In the genomic region with DNA sequence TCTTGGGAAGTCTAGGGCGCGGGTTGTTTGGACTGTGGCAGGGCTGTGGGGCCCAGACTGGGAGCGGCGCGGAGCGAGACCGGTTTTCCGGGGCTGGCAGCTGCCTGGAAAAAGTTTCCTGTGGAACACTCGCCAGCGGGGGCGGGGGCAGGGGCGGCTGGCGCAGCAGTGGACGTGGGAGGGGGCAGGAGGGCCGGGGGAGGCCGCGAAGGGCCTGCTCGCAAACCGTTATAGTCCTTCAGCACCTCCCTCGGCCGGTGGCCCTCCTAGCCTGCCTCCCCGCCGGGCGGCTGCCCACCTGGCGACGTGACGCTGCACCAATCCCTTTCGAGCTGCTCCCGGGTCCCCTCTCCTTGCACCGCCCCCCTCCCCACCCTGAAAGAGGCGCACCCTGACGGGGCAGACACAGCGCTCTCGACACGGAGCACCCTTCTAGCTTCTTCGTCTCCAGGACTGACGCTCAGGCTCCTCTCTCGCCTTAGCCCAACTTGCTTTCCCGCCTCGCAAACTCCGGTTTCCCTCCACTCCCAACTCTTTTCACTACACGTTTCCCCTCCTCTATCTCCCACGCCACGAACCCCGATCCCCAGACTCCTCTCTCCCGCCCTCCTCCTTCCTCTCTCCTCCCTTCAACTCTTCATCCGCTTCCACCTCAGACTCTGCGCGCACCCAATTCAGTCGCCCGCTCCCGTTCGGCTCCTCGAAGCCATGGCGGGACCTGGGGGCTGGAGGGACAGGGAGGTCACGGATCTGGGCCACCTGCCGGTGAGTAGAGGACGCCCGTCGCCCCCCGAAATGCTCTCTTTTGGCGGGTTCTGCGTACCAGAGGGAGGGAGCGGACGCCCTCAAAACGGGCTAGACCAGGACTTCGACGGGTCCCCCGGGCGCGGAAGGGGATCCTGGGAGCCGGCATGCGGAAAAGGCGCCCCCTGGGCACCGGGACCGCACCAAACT, we compare ENCODE assay signal across 13 cellular contexts. TPM values are rescaled to one million over a fixed set of nuclear protein-coding genes. Genes with fewer than 3 reads are reported as not detected.
DNase-seq lines count a peak whose midpoint lies in the region; TF ChIP-seq lines count a peak whose summit lies in the region.
"Had no signal": no experiment of that assay in that cellular context is flagged by ENCODE, and none has a peak within 500 bp of the region (broad histone marks: within the 10 kb centered on the region; RNA-seq: fewer than 3 reads in every experiment).

A gene with protein sequence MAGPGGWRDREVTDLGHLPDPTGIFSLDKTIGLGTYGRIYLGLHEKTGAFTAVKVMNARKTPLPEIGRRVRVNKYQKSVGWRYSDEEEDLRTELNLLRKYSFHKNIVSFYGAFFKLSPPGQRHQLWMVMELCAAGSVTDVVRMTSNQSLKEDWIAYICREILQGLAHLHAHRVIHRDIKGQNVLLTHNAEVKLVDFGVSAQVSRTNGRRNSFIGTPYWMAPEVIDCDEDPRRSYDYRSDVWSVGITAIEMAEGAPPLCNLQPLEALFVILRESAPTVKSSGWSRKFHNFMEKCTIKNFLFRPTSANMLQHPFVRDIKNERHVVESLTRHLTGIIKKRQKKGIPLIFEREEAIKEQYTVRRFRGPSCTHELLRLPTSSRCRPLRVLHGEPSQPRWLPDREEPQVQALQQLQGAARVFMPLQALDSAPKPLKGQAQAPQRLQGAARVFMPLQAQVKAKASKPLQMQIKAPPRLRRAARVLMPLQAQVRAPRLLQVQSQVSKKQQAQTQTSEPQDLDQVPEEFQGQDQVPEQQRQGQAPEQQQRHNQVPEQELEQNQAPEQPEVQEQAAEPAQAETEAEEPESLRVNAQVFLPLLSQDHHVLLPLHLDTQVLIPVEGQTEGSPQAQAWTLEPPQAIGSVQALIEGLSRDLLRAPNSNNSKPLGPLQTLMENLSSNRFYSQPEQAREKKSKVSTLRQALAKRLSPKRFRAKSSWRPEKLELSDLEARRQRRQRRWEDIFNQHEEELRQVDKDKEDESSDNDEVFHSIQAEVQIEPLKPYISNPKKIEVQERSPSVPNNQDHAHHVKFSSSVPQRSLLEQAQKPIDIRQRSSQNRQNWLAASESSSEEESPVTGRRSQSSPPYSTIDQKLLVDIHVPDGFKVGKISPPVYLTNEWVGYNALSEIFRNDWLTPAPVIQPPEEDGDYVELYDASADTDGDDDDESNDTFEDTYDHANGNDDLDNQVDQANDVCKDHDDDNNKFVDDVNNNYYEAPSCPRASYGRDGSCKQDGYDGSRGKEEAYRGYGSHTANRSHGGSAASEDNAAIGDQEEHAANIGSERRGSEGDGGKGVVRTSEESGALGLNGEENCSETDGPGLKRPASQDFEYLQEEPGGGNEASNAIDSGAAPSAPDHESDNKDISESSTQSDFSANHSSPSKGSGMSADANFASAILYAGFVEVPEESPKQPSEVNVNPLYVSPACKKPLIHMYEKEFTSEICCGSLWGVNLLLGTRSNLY (N-terminal part only) (plus strand): TSS at position 402 of the 954 bp plus-strand sequence. CDS start 307 bp downstream, at position 709.

- no peaks in the 10 kb centered on the region for H3K36me3 ChIP-seq in iPS DF 6.9 (ENCODE audit: control insufficient read depth, insufficient read depth, low read length)

- H3K4me1 Mint-ChIP-seq in progenitor cell of endocrine pancreas (ENCODE audit: low read depth), result peaks cover 6% of the 10 kb centered on the region
- no peaks in the 10 kb centered on the region for H3K4me1 Mint-ChIP-seq in activated T-cell treated with anti-CD3 and anti-CD28 coated beads, Interleukin-2, amount 50 U/mL, for 24 hours (ENCODE audit: low read depth)
- H3K4me1 Mint-ChIP-seq: T-helper 17 cell had no signal

- H3K27ac Mint-ChIP-seq in progenitor cell of endocrine pancreas, result peak within 1 kb of the TSS; percentile 86
- H3K27ac Mint-ChIP-seq in activated T-cell treated with anti-CD3 and anti-CD28 coated beads, Interleukin-2, amount 50 U/mL, for 24 hours, result no peak within 1 kb of the TSS
- H3K27ac Mint-ChIP-seq: T-helper 17 cell had no signal

- in situ Hi-C loops in astrocyte of the cerebellum (cut with HindIII; ENCODE audit: low sequenced_read_pairs) (no loop called here), KBM-7 (cut with MboI; ENCODE audit: low pct_unique_long_range_greater_than_20kb, low sequenced_read_pairs) (no loop called here)

- H3K36me3 Mint-ChIP-seq in progenitor cell of endocrine pancreas (ENCODE audit: insufficient read depth), result no peaks in the 10 kb centered on the region
- H3K36me3 Mint-ChIP-seq in activated T-cell treated with anti-CD3 and anti-CD28 coated beads, Interleukin-2, amount 50 U/mL, for 24 hours (ENCODE audit: low read depth), result no peaks in the 10 kb centered on the region

- H3K4me3 Mint-ChIP-seq in progenitor cell of endocrine pancreas (ENCODE audit: low read depth), result peak within 1 kb of the TSS; percentile 74
- no peak within 1 kb of the TSS for H3K4me3 Mint-ChIP-seq in activated T-cell treated with anti-CD3 and anti-CD28 coated beads, Interleukin-2, amount 50 U/mL, for 24 hours
- H3K4me3 Mint-ChIP-seq: T-helper 17 cell had no signal

- peak; percentile 2 for DNase-seq in D341Med (ENCODE audit: low spot score)
- DNase-seq in astrocyte of the cerebellum (ENCODE audit: low read depth), result no peak
- no peak for DNase-seq in iPS DF 6.9 (ENCODE audit: low read depth, low spot score)
- peak; percentile 10 for DNase-seq in progenitor cell of endocrine pancreas (ENCODE audit: low spot score, unreplicated experiment)
- no peak for DNase-seq in KBM-7
- DNase-seq in activated T-cell treated with anti-CD3 and anti-CD28 coated beads, Interleukin-2, amount 50 U/mL, for 24 hours, result no peak
- DNase-seq in DMS79 treated with DMSO at 0.1 percent for 48 hours (lab: John Stamatoyannopoulos, UW), result no peak
- DNase-seq in stimulated activated naive CD4-positive, alpha-beta T cell (lab: John Stamatoyannopoulos, UW), result no peak
- DNase-seq: activated gamma-delta T cell, C1 segment of cervical spinal cord, NCI-H345, T-helper 17 cell had no signal

- H3K27ac ChIP-seq in iPS DF 6.9 (ENCODE audit: low read length), result no peak within 1 kb of the TSS

- H3K27me3 Mint-ChIP-seq in progenitor cell of endocrine pancreas, result peaks cover 38% of the 10 kb centered on the region
- H3K27me3 Mint-ChIP-seq in activated T-cell treated with anti-CD3 and anti-CD28 coated beads, Interleukin-2, amount 50 U/mL, for 24 hours, result peaks cover 70% of the 10 kb centered on the region

- H3K4me1 ChIP-seq in iPS DF 6.9 (ENCODE audit: control insufficient read depth, insufficient read depth, low read length), result no peaks in the 10 kb centered on the region

- H3K9me3 ChIP-seq in iPS DF 6.9 (ENCODE audit: control insufficient read depth, insufficient read depth, low read length), result no peaks in the 10 kb centered on the region

- peaks cover 22% of the 10 kb centered on the region for H3K9me3 Mint-ChIP-seq in progenitor cell of endocrine pancreas (ENCODE audit: low read depth)
- H3K9me3 Mint-ChIP-seq in activated T-cell treated with anti-CD3 and anti-CD28 coated beads, Interleukin-2, amount 50 U/mL, for 24 hours, result no peaks in the 10 kb centered on the region

- H3K4me3 ChIP-seq in astrocyte of the cerebellum (ENCODE audit: low read depth, low read length) (peak within 1 kb of the TSS; percentile 42), iPS DF 6.9 (ENCODE audit: low read length) (peak within 1 kb of the TSS; percentile 37; the same call in 1 of the 2 replicates)

- no peaks in the 10 kb centered on the region; the same call in 1 of the 2 replicates for H3K27me3 ChIP-seq in iPS DF 6.9 (ENCODE audit: control insufficient read depth, insufficient read depth, low read length)

- TF ChIP-seq CTCF in astrocyte of the cerebellum (IDR thresholded peaks at IDR 0.05; ENCODE audit: low read depth, low read length, missing control alignments) (no peak), progenitor cell of endocrine pancreas (IDR thresholded peaks at IDR 0.05; ENCODE audit: unreplicated experiment) (peak; percentile 40)

- no CpG with 5 or more reads among the region's 76 CpGs for WGBS in iPS DF 6.9 (ENCODE audit: insufficient coverage, insufficient read length)

RNA-seq across cellular contexts. Expression of the gene that starts here (rescaled TPM):
- 7.1 and 9.8 TPM in 2 replicates for total RNA-seq in progenitor cell of endocrine pancreas
- total RNA-seq: HT-29, T-helper 17 cell had no signal

Comparison
In these comparisons a context has a peak if more than half of its experiments do, and no peak if none do; other contexts are left out.
1. DNase-seq: peak in D341Med (single experiment) and progenitor cell of endocrine pancreas (single experiment); none in astrocyte of the cerebellum (single experiment), iPS DF 6.9 (single experiment), KBM-7 (single experiment), activated T-cell treated with anti-CD3 and anti-CD28 coated beads, Interleukin-2, amount 50 U/mL, for 24 hours (single experiment), DMS79 treated with DMSO at 0.1 percent for 48 hours (single experiment) and stimulated activated naive CD4-positive, alpha-beta T cell (0 of 6).